Comparison of ENCODE assay signal across 18 cellular contexts in genomic region chr3:9175421-9175820, GRCh38.
DNase-seq lines count a peak whose midpoint lies in the region; ATAC-seq, FAIRE-seq and TF ChIP-seq lines count a peak whose summit lies in the region.
"Had no signal": no experiment of that assay in that cellular context is flagged by ENCODE, and none has a peak within 500 bp of the region (broad histone marks: within the 10 kb centered on the region; RNA-seq: fewer than 3 reads in every experiment).

No MANE protein-coding gene starts in this region.

- H3K4me2 ChIP-seq in astrocyte (ENCODE audit: low read length), result no peak overlapping the region

- no peak overlapping the region for H3K9ac ChIP-seq in astrocyte (ENCODE audit: low read length)

- H3K27ac Mint-ChIP-seq in HFFc6, result no peak overlapping the region
- no peak overlapping the region for H3K27ac Mint-ChIP-seq in astrocyte (ENCODE audit: unreplicated experiment)
- H3K27ac Mint-ChIP-seq: activated CD4-positive, alpha-beta T cell treated with anti-CD3 and anti-CD28 coated beads for 36 hours; activated naive CD8-positive, alpha-beta T cell treated with anti-CD3 and anti-CD28 coated beads, Interleukin-2, amount 50 U/mL, for 24 hours had no signal

- no peaks in the 10 kb centered on the region for H3K27me3 ChIP-seq in astrocyte (ENCODE audit: insufficient read depth, low read length)
- H3K27me3 ChIP-seq in upper lobe of right lung, result no peaks in the 10 kb centered on the region
- H3K27me3 ChIP-seq in heart left ventricle, result no peaks in the 10 kb centered on the region

- H3K9me3 Mint-ChIP-seq in HFFc6 (no peaks in the 10 kb centered on the region), astrocyte (ENCODE audit: unreplicated experiment) (no peaks in the 10 kb centered on the region)
- H3K9me3 Mint-ChIP-seq: activated naive CD8-positive, alpha-beta T cell treated with anti-CD3 and anti-CD28 coated beads, Interleukin-2, amount 50 U/mL, for 24 hours; CD4-positive, alpha-beta memory T cell; nephron had no signal

- no peaks in the 10 kb centered on the region for H3K36me3 ChIP-seq in astrocyte (ENCODE audit: insufficient read depth, low read length)
- H3K36me3 ChIP-seq in upper lobe of right lung, result no peaks in the 10 kb centered on the region
- no peaks in the 10 kb centered on the region for H3K36me3 ChIP-seq in heart left ventricle

- H3K36me3 Mint-ChIP-seq in HFFc6 (ENCODE audit: low read depth) (no peaks in the 10 kb centered on the region), astrocyte (ENCODE audit: low read depth, unreplicated experiment) (no peaks in the 10 kb centered on the region)
- H3K36me3 Mint-ChIP-seq: CD4-positive, alpha-beta memory T cell had no signal

- 51 to 70% (median 56%) methylated on average over 5 of the region's 5 CpGs for WGBS in heart left ventricle, 4 donors

- H3K9me3 ChIP-seq in astrocyte (ENCODE audit: insufficient read depth, low read depth, low read length) (no peaks in the 10 kb centered on the region), upper lobe of right lung (no peaks in the 10 kb centered on the region), heart left ventricle (no peaks in the 10 kb centered on the region)

- H3K27me3 Mint-ChIP-seq in HFFc6 (ENCODE audit: insufficient read depth) (peaks cover 39% of the 10 kb centered on the region), astrocyte (ENCODE audit: low read depth, unreplicated experiment) (peaks cover 12% of the 10 kb centered on the region)
- H3K27me3 Mint-ChIP-seq: activated CD4-positive, alpha-beta T cell treated with anti-CD3 and anti-CD28 coated beads for 36 hours; activated naive CD8-positive, alpha-beta T cell treated with anti-CD3 and anti-CD28 coated beads, Interleukin-2, amount 50 U/mL, for 24 hours had no signal

- H3K4me1 ChIP-seq in astrocyte (ENCODE audit: insufficient read depth, low read length), result peaks cover 6% of the 10 kb centered on the region
- H3K4me1 ChIP-seq in upper lobe of right lung, result peaks cover 16% of the 10 kb centered on the region
- H3K4me1 ChIP-seq in heart left ventricle, result peaks cover 0 to 22% (median 9%) of the 10 kb centered on the region in 12 donors

- TF ChIP-seq POLR2A in heart left ventricle (IDR thresholded peaks at IDR 0.05), result no peak

- H3K27ac ChIP-seq in astrocyte (ENCODE audit: low read depth, low read length) (no peak overlapping the region), upper lobe of right lung (no peak overlapping the region), heart left ventricle (no peak overlapping the region)

- intact Hi-C loops in upper lobe of right lung (cut with DNase I) (no loop called here), heart left ventricle (cut with DNase I) (no loop called here)

- H3K4me1 Mint-ChIP-seq in HFFc6 (ENCODE audit: low read depth) (peaks cover 17% of the 10 kb centered on the region), astrocyte (ENCODE audit: low read depth, unreplicated experiment) (peaks cover 8% of the 10 kb centered on the region)

- DNase-seq in HFFc6 (peak; percentile 5), astrocyte (ENCODE audit: low read depth) (peak; percentile 20), kidney glomerular epithelial cell (lab: John Stamatoyannopoulos, UW) (peak; percentile 56), upper lobe of right lung (no peak), heart left ventricle (no peak), frontal cortex (ENCODE audit: low spot score in 2 of 2) (no peak)
- DNase-seq in stimulated activated CD4-positive, alpha-beta T cell treated with anti-CD3 and anti-CD28 coated beads, Interleukin-2, amount 100 ng/mL, for 48 hours, result no peak
- DNase-seq: activated CD4-positive, alpha-beta T cell treated with anti-CD3 and anti-CD28 coated beads for 36 hours; activated naive CD8-positive, alpha-beta T cell treated with anti-CD3 and anti-CD28 coated beads, Interleukin-2, amount 50 U/mL, for 24 hours; activated T-cell treated with anti-CD3 and anti-CD28 coated beads, Interleukin-2, amount 50 U/mL, for 1 hour; CD4-positive, alpha-beta memory T cell; GOT3; NCI-H2171 treated with DMSO at 0.1 percent for 48 hours; stimulated activated naive CD8-positive, alpha-beta T cell treated with anti-CD3 and anti-CD28 coated beads, Interleukin-15, Interleukin-2, amounts not matched to agents 100 U/mL and 50 U/mL, for 24 hours had no signal

- H3K4me3 ChIP-seq in astrocyte (ENCODE audit: insufficient read depth, low read depth, low read length) (no peak overlapping the region), upper lobe of right lung (no peak overlapping the region), heart left ventricle (no peak overlapping the region)

- H3K4me3 Mint-ChIP-seq in HFFc6, result no peak overlapping the region
- no peak overlapping the region for H3K4me3 Mint-ChIP-seq in astrocyte (ENCODE audit: unreplicated experiment)
- H3K4me3 Mint-ChIP-seq: activated CD4-positive, alpha-beta T cell treated with anti-CD3 and anti-CD28 coated beads for 36 hours; activated naive CD8-positive, alpha-beta T cell treated with anti-CD3 and anti-CD28 coated beads, Interleukin-2, amount 50 U/mL, for 24 hours; CD4-positive, alpha-beta memory T cell; nephron had no signal

- TF ChIP-seq CTCF in HFFc6 (IDR thresholded peaks at IDR 0.05) (no peak), astrocyte (IDR thresholded peaks at IDR 0.05; ENCODE audit: insufficient read depth, low read depth, low read length) (no peak), upper lobe of right lung (IDR thresholded peaks at IDR 0.05) (no peak), heart left ventricle (IDR thresholded peaks at IDR 0.05) (no peak)

- H3K79me2 ChIP-seq in astrocyte (ENCODE audit: insufficient read depth, low read length), result no peaks in the 10 kb centered on the region

- no peak overlapping the region for H2AFZ ChIP-seq in astrocyte (ENCODE audit: low read depth, low read length)

- H4K20me1 ChIP-seq in astrocyte (ENCODE audit: insufficient read depth, low read length), result no peaks in the 10 kb centered on the region

- peak; percentile 77 for ATAC-seq in upper lobe of right lung
- ATAC-seq in heart left ventricle, result no peak
- ATAC-seq in HG02938 (IDR thresholded peaks at IDR 0.05; ENCODE audit: unreplicated experiment), result no peak
- ATAC-seq: activated CD4-positive, alpha-beta T cell treated with anti-CD3 and anti-CD28 coated beads for 36 hours; activated naive CD8-positive, alpha-beta T cell treated with anti-CD3 and anti-CD28 coated beads, Interleukin-2, amount 50 U/mL, for 24 hours; sciatic nerve; stimulated activated naive CD8-positive, alpha-beta T cell treated with anti-CD3 and anti-CD28 coated beads, Interleukin-15, Interleukin-2, amounts not matched to agents 100 U/mL and 50 U/mL, for 24 hours had no signal

- FAIRE-seq in astrocyte (lab: Jason Lieb, UNC) (no peak), frontal cortex (lab: Jason Lieb, UNC) (no peak)
- FAIRE-seq: GM18507 had no signal

Comparison
In these comparisons a context has a peak if more than half of its experiments do, and no peak if none do; other contexts are left out.
1. DNase-seq: peak in HFFc6 (single experiment), astrocyte (single experiment) and kidney glomerular epithelial cell (single experiment); none in upper lobe of right lung (single experiment), heart left ventricle (0 of 5), frontal cortex (0 of 2) and stimulated activated CD4-positive, alpha-beta T cell treated with anti-CD3 and anti-CD28 coated beads, Interleukin-2, amount 100 ng/mL, for 48 hours (0 of 2).